ENCODE assay signal across 2 cellular contexts in genomic region chr10:32955299-32955772, GRCh38.
TF ChIP-seq lines count a peak whose summit lies in the region.

No MANE protein-coding gene starts in this region.

TF ChIP-seq in SK-N-SH, 30 proteins besides CTCF, POLR2A, EP300 and RAD21 (continued from another document):
- TF ChIP-seq TAF1 (IDR thresholded peaks at IDR 0.05; ENCODE audit: borderline replicate concordance, low read depth, low read length): no peak

TF ChIP-seq in SK-N-SH treated with all-trans-retinoic acid at 6 μM for 48 hours, 23 proteins besides CTCF, POLR2A, EP300 and RAD21 (continued from another document):
- TF ChIP-seq POU6F1 (CRISPR knock-in tag; IDR thresholded peaks at IDR 0.05; ENCODE audit: borderline replicate concordance, low read depth) (no peak), TOX (CRISPR knock-in tag; IDR thresholded peaks at IDR 0.05; ENCODE audit: borderline replicate concordance) (no peak), BACH2 (CRISPR knock-in tag; IDR thresholded peaks at IDR 0.05; ENCODE audit: borderline replicate concordance) (no peak), CREB5 (CRISPR knock-in tag; IDR thresholded peaks at IDR 0.05; ENCODE audit: low read depth) (no peak), CSDC2 (CRISPR knock-in tag; IDR thresholded peaks at IDR 0.05) (no peak), CSRNP3 (CRISPR knock-in tag; IDR thresholded peaks at IDR 0.05) (no peak), RARB (CRISPR knock-in tag; IDR thresholded peaks at IDR 0.05) (no peak), PPARA (CRISPR knock-in tag; IDR thresholded peaks at IDR 0.05; ENCODE audit: borderline replicate concordance) (no peak), ZFP3 (CRISPR knock-in tag; IDR thresholded peaks at IDR 0.05) (no peak)
